31 cellular contexts compared by ENCODE assay signal in the genomic region with DNA sequence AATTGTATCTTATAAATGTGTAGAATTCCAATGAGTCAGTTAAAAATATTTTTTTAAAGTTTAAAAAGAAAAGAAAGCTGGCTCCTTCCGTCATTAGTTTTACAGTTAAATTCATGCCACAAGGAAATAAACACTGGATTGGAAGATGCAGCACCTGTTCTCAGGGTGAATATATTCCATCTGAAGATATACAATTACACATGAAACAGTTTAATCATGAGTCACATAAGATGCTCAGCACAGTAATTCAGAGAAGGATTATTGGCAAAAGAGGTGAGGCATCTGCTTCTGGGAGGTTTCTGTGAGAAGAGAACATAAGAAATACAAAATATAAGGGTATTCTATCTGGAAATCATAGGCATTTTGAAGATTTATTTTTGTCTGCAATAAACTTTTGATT.
"Had no signal": no experiment of that assay in that cellular context is flagged by ENCODE, and none has a peak within 500 bp of the region (broad histone marks: within the 10 kb centered on the region; RNA-seq: fewer than 3 reads in every experiment).

No MANE protein-coding gene starts in this region.

- H3K27ac ChIP-seq: adrenal gland, body of pancreas, cardiac muscle cell, colonic mucosa, gastrocnemius medialis, heart left ventricle, WERI-Rb-1 had no signal

- H3K9me3 ChIP-seq: adrenal gland, body of pancreas, colonic mucosa, gastrocnemius medialis had no signal

- H3K27me3 ChIP-seq: adrenal gland, body of pancreas, cardiac muscle cell, colonic mucosa, gastrocnemius medialis had no signal

- H3K36me3 ChIP-seq: adrenal gland, cardiac muscle cell, colonic mucosa, gastrocnemius medialis, heart left ventricle, WERI-Rb-1 had no signal

- H3K4me3 ChIP-seq: adrenal gland, body of pancreas, cardiac muscle cell, colonic mucosa, gastrocnemius medialis, heart left ventricle had no signal

- DNase-seq: activated B cell treated with CpG ODN at 0.5 μM for 24 hours; activated CD4-positive, alpha-beta T cell treated with anti-CD3 and anti-CD28 coated beads for 48 hours; activated CD4-positive, alpha-beta T cell treated with anti-CD3 and anti-CD28 coated beads, Interleukin-2, amount 50 U/mL, for 1 hour; activated CD4-positive, alpha-beta T cell treated with anti-CD3 and anti-CD28 coated beads, Interleukin-2, amount 50 U/mL, for 48 hours; activated CD8-positive, alpha-beta memory T cell treated with anti-CD3 and anti-CD28 coated beads for 24 hours; activated CD8-positive, alpha-beta T cell treated with anti-CD3 and anti-CD28 coated beads for 36 hours; activated effector memory CD4-positive, alpha-beta T cell treated with anti-CD3 and anti-CD28 coated beads, Interleukin-2, amount 50 U/mL, for 16 hours; activated naive CD4-positive, alpha-beta T cell treated with anti-CD3 and anti-CD28 coated beads for 36 hours; activated naive CD8-positive, alpha-beta T cell treated with anti-CD3 and anti-CD28 coated beads for 36 hours; activated naive CD8-positive, alpha-beta T cell treated with anti-CD3 and anti-CD28 coated beads, Interleukin-2, amount 50 U/mL, for 24 hours; activated T-cell treated with anti-CD3 and anti-CD28 coated beads, Interleukin-2, amount 50 U/mL, for 48 hours; adrenal gland; amygdala; aorta; body of pancreas; central memory CD4-positive, alpha-beta T cell; cerebellar nuclear complex; colonic mucosa; effector CD8-positive, alpha-beta T cell; foreskin fibroblast; gastrocnemius medialis; glutamatergic neuron; heart left ventricle; T-helper 17 cell; T1000; WERI-Rb-1 had no signal

- ATAC-seq: activated CD4-positive, CD25-positive, alpha-beta regulatory T cell treated with anti-CD3 and anti-CD28 coated beads, Interleukin-2, amount 50 U/mL, for 24 hours; activated CD8-positive, alpha-beta T cell treated with anti-CD3 and anti-CD28 coated beads for 36 hours; activated naive CD8-positive, alpha-beta T cell treated with anti-CD3 and anti-CD28 coated beads, Interleukin-2, amount 50 U/mL, for 24 hours; body of pancreas; esophagus mucosa; gastrocnemius medialis; heart left ventricle; T-helper 17 cell had no signal

- H3K4me1 ChIP-seq: adrenal gland, body of pancreas, colonic mucosa, gastrocnemius medialis, heart left ventricle had no signal

- FAIRE-seq: endometrium, endothelial cell of umbilical vein had no signal
